In genomic region chr3:4722103-4722502, GRCh38 we compare ENCODE assay signal across 1 cellular context.
TF ChIP-seq lines count a peak whose summit lies in the region.

No MANE protein-coding gene starts in this region.

TF ChIP-seq in K562, 482 proteins besides CTCF, POLR2A, EP300 and RAD21 (continued from another document and continues in another):
- TF ChIP-seq FOXO4 (CRISPR knock-in tag; IDR thresholded peaks at IDR 0.05) (no peak), NR1H2 (CRISPR knock-in tag; IDR thresholded peaks at IDR 0.05) (no peak), FOXP1 (CRISPR knock-in tag; IDR thresholded peaks at IDR 0.05) (no peak), DACH1 (IDR thresholded peaks at IDR 0.05; ENCODE audit: partially characterized antibody) (no peak), NELFE (IDR thresholded peaks at IDR 0.05; ENCODE audit: insufficient read depth, insufficient read length) (no peak), KLF16 (IDR thresholded peaks at IDR 0.05) (no peak), ZNF133 (CRISPR knock-in tag; IDR thresholded peaks at IDR 0.05) (no peak), POLR3A (IDR thresholded peaks at IDR 0.05; ENCODE audit: borderline replicate concordance, extremely low read depth, insufficient read depth, insufficient read length) (no peak), HNRNPK (IDR thresholded peaks at IDR 0.05; ENCODE audit: low read depth, low read length, poor library complexity, severe bottlenecking) (no peak), SNIP1 (IDR thresholded peaks at IDR 0.05; ENCODE audit: low read depth) (no peak), ZHX1 (conservative IDR thresholded peaks at IDR 0.05; ENCODE audit: low read length) (0 out of 2 replicates have a peak, but pooled peaks have one; percentile 20), CSDE1 (IDR thresholded peaks at IDR 0.05) (no peak), EWSR1 (IDR thresholded peaks at IDR 0.05; ENCODE audit: borderline replicate concordance, low read depth, partially characterized antibody) (no peak), SP2 (IDR thresholded peaks at IDR 0.05; ENCODE audit: extremely low read depth, low read depth, low read length, poor library complexity, severe bottlenecking) (no peak), CBX3 (IDR thresholded peaks at IDR 0.05; ENCODE audit: borderline replicate concordance in 1 of 2, low read length in 2 of 2) (no peak), NR2C2 (CRISPR knock-in tag; IDR thresholded peaks at IDR 0.05) (no peak), NR2C2 (tag; IDR thresholded peaks at IDR 0.05) (no peak), HLTF (IDR thresholded peaks at IDR 0.05) (no peak), SIN3A (IDR thresholded peaks at IDR 0.05; ENCODE audit: borderline replicate concordance in 2 of 2, control insufficient read depth in 1 of 2, low read depth in 2 of 2, low read length in 2 of 2) (no peak), ZC3H8 (IDR thresholded peaks at IDR 0.05) (no peak), ZBTB49 (CRISPR knock-in tag; IDR thresholded peaks at IDR 0.05; ENCODE audit: borderline replicate concordance) (no peak), CCNT2 (IDR thresholded peaks at IDR 0.05; ENCODE audit: borderline replicate concordance, extremely low read depth, insufficient read length, low read depth, low read length) (no peak), ZNF408 (CRISPR knock-in tag; IDR thresholded peaks at IDR 0.05; ENCODE audit: low read depth) (no peak), ZNF384 (IDR thresholded peaks at IDR 0.05; ENCODE audit: low read depth, low read length) (no peak)
- TF ChIP-seq, protein P1, sequence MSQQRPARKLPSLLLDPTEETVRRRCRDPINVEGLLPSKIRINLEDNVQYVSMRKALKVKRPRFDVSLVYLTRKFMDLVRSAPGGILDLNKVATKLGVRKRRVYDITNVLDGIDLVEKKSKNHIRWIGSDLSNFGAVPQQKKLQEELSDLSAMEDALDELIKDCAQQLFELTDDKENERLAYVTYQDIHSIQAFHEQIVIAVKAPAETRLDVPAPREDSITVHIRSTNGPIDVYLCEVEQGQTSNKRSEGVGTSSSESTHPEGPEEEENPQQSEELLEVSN (IDR thresholded peaks at IDR 0.05; ENCODE audit: borderline replicate concordance in 1 of 2, extremely low read depth in 1 of 2, insufficient read depth in 1 of 2, insufficient read length in 1 of 2, low read depth in 1 of 2, low read length in 1 of 2, poor library complexity in 1 of 2, severe bottlenecking in 1 of 2) = no peak
- TF ChIP-seq, protein P2, sequence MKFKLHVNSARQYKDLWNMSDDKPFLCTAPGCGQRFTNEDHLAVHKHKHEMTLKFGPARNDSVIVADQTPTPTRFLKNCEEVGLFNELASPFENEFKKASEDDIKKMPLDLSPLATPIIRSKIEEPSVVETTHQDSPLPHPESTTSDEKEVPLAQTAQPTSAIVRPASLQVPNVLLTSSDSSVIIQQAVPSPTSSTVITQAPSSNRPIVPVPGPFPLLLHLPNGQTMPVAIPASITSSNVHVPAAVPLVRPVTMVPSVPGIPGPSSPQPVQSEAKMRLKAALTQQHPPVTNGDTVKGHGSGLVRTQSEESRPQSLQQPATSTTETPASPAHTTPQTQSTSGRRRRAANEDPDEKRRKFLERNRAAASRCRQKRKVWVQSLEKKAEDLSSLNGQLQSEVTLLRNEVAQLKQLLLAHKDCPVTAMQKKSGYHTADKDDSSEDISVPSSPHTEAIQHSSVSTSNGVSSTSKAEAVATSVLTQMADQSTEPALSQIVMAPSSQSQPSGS (CRISPR knock-in tag; IDR thresholded peaks at IDR 0.05) = no peak
- TF ChIP-seq, protein P3, sequence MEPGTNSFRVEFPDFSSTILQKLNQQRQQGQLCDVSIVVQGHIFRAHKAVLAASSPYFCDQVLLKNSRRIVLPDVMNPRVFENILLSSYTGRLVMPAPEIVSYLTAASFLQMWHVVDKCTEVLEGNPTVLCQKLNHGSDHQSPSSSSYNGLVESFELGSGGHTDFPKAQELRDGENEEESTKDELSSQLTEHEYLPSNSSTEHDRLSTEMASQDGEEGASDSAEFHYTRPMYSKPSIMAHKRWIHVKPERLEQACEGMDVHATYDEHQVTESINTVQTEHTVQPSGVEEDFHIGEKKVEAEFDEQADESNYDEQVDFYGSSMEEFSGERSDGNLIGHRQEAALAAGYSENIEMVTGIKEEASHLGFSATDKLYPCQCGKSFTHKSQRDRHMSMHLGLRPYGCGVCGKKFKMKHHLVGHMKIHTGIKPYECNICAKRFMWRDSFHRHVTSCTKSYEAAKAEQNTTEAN (CRISPR knock-in tag; IDR thresholded peaks at IDR 0.05) = no peak
- TF ChIP-seq, protein P4, sequence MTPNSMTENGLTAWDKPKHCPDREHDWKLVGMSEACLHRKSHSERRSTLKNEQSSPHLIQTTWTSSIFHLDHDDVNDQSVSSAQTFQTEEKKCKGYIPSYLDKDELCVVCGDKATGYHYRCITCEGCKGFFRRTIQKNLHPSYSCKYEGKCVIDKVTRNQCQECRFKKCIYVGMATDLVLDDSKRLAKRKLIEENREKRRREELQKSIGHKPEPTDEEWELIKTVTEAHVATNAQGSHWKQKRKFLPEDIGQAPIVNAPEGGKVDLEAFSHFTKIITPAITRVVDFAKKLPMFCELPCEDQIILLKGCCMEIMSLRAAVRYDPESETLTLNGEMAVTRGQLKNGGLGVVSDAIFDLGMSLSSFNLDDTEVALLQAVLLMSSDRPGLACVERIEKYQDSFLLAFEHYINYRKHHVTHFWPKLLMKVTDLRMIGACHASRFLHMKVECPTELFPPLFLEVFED (CRISPR knock-in tag; conservative IDR thresholded peaks at IDR 0.05) = no peak
- TF ChIP-seq, protein P5, sequence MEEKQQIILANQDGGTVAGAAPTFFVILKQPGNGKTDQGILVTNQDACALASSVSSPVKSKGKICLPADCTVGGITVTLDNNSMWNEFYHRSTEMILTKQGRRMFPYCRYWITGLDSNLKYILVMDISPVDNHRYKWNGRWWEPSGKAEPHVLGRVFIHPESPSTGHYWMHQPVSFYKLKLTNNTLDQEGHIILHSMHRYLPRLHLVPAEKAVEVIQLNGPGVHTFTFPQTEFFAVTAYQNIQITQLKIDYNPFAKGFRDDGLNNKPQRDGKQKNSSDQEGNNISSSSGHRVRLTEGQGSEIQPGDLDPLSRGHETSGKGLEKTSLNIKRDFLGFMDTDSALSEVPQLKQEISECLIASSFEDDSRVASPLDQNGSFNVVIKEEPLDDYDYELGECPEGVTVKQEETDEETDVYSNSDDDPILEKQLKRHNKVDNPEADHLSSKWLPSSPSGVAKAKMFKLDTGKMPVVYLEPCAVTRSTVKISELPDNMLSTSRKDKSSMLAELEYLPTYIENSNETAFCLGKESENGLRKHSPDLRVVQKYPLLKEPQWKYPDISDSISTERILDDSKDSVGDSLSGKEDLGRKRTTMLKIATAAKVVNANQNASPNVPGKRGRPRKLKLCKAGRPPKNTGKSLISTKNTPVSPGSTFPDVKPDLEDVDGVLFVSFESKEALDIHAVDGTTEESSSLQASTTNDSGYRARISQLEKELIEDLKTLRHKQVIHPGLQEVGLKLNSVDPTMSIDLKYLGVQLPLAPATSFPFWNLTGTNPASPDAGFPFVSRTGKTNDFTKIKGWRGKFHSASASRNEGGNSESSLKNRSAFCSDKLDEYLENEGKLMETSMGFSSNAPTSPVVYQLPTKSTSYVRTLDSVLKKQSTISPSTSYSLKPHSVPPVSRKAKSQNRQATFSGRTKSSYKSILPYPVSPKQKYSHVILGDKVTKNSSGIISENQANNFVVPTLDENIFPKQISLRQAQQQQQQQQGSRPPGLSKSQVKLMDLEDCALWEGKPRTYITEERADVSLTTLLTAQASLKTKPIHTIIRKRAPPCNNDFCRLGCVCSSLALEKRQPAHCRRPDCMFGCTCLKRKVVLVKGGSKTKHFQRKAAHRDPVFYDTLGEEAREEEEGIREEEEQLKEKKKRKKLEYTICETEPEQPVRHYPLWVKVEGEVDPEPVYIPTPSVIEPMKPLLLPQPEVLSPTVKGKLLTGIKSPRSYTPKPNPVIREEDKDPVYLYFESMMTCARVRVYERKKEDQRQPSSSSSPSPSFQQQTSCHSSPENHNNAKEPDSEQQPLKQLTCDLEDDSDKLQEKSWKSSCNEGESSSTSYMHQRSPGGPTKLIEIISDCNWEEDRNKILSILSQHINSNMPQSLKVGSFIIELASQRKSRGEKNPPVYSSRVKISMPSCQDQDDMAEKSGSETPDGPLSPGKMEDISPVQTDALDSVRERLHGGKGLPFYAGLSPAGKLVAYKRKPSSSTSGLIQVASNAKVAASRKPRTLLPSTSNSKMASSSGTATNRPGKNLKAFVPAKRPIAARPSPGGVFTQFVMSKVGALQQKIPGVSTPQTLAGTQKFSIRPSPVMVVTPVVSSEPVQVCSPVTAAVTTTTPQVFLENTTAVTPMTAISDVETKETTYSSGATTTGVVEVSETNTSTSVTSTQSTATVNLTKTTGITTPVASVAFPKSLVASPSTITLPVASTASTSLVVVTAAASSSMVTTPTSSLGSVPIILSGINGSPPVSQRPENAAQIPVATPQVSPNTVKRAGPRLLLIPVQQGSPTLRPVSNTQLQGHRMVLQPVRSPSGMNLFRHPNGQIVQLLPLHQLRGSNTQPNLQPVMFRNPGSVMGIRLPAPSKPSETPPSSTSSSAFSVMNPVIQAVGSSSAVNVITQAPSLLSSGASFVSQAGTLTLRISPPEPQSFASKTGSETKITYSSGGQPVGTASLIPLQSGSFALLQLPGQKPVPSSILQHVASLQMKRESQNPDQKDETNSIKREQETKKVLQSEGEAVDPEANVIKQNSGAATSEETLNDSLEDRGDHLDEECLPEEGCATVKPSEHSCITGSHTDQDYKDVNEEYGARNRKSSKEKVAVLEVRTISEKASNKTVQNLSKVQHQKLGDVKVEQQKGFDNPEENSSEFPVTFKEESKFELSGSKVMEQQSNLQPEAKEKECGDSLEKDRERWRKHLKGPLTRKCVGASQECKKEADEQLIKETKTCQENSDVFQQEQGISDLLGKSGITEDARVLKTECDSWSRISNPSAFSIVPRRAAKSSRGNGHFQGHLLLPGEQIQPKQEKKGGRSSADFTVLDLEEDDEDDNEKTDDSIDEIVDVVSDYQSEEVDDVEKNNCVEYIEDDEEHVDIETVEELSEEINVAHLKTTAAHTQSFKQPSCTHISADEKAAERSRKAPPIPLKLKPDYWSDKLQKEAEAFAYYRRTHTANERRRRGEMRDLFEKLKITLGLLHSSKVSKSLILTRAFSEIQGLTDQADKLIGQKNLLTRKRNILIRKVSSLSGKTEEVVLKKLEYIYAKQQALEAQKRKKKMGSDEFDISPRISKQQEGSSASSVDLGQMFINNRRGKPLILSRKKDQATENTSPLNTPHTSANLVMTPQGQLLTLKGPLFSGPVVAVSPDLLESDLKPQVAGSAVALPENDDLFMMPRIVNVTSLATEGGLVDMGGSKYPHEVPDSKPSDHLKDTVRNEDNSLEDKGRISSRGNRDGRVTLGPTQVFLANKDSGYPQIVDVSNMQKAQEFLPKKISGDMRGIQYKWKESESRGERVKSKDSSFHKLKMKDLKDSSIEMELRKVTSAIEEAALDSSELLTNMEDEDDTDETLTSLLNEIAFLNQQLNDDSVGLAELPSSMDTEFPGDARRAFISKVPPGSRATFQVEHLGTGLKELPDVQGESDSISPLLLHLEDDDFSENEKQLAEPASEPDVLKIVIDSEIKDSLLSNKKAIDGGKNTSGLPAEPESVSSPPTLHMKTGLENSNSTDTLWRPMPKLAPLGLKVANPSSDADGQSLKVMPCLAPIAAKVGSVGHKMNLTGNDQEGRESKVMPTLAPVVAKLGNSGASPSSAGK (IDR thresholded peaks at IDR 0.05) = no peak
- TF ChIP-seq, protein P6, sequence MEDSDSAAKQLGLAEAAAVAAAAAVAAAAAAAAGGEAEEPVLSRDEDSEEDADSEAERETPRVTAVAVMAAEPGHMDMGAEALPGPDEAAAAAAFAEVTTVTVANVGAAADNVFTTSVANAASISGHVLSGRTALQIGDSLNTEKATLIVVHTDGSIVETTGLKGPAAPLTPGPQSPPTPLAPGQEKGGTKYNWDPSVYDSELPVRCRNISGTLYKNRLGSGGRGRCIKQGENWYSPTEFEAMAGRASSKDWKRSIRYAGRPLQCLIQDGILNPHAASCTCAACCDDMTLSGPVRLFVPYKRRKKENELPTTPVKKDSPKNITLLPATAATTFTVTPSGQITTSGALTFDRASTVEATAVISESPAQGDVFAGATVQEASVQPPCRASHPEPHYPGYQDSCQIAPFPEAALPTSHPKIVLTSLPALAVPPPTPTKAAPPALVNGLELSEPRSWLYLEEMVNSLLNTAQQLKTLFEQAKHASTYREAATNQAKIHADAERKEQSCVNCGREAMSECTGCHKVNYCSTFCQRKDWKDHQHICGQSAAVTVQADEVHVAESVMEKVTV (CRISPR knock-in tag; IDR thresholded peaks at IDR 0.05) = peak; percentile 79
